Comparison of ENCODE assay signal across 18 cellular contexts in the genomic region with DNA sequence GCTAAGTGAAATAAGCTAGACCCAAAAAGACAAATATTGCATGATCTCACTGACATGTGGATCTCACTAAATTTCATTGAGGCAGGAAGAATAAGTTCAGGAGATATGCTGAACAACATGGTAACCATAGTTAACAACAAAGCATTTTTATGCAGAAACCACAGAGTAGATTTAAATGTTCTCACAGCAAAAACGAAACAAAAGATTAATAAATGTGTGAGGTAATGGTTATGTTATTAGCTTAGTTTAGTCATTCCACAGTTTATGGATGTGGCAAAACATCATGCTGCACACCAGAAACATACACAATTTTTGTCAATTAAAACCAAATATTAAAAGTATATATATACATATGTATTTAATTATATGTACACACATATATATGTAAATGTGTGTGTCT.
DNase-seq lines count a peak whose midpoint lies in the region; ATAC-seq lines count a peak whose summit lies in the region.
"Had no signal": no experiment of that assay in that cellular context is flagged by ENCODE, and none has a peak within 500 bp of the region (broad histone marks: within the 10 kb centered on the region; RNA-seq: fewer than 3 reads in every experiment).

No MANE protein-coding gene starts in this region.

- CTCF ChIA-PET in activated naive CD4-positive, alpha-beta T cell treated with anti-CD3 and anti-CD28 coated beads for 36 hours (lab: Charles Lee) = no interaction called here

- no peaks in the 10 kb centered on the region for H3F3A ChIP-seq in GM23248 (ENCODE audit: insufficient read depth)

- no peak overlapping the region for H3K9ac ChIP-seq in Karpas-422 (ENCODE audit: low read length)
- no peak overlapping the region for H3K9ac ChIP-seq in GM23248
- H3K9ac ChIP-seq: BLaER1 had no signal

- H3K36me3 Mint-ChIP-seq in immature natural killer cell = peaks cover 12 to 31% (median 22%) of the 10 kb centered on the region in 3 donors
- H3K36me3 Mint-ChIP-seq in natural killer cell treated with Interleukin-12 subunit alpha and Interleukin-12 subunit beta and Interleukin-15 and Interleukin-18, amount 100 ng/mL, for 72 hours = peaks cover 22% of the 10 kb centered on the region
- no peaks in the 10 kb centered on the region for H3K36me3 Mint-ChIP-seq in activated naive CD4-positive, alpha-beta T cell treated with anti-CD3 and anti-CD28 coated beads for 36 hours (ENCODE audit: low read depth)
- H3K36me3 Mint-ChIP-seq: CD14-positive monocyte; CD4-positive, alpha-beta memory T cell; CD4-positive, CD25-positive, alpha-beta regulatory T cell; CD8-positive, alpha-beta memory T cell had no signal

- peak overlapping the region in 2 of 6 donors; percentile 28 to 32 for H3K27ac Mint-ChIP-seq in immature natural killer cell
- H3K27ac Mint-ChIP-seq in natural killer cell treated with Interleukin-12 subunit alpha and Interleukin-12 subunit beta and Interleukin-15 and Interleukin-18, amount 100 ng/mL, for 72 hours = peak overlapping the region; percentile 41 to 43
- H3K27ac Mint-ChIP-seq in activated naive CD4-positive, alpha-beta T cell treated with anti-CD3 and anti-CD28 coated beads for 36 hours = no peak overlapping the region
- H3K27ac Mint-ChIP-seq: CD14-positive monocyte; CD4-positive, alpha-beta memory T cell; CD4-positive, CD25-positive, alpha-beta regulatory T cell; CD8-positive, alpha-beta memory T cell had no signal

- peaks cover 15 to 26% of the 10 kb centered on the region in 2 donors for H3K4me1 Mint-ChIP-seq in immature natural killer cell
- H3K4me1 Mint-ChIP-seq in natural killer cell treated with Interleukin-12 subunit alpha and Interleukin-12 subunit beta and Interleukin-15 and Interleukin-18, amount 100 ng/mL, for 72 hours (ENCODE audit: low read depth in 2 of 2) = peaks cover 15% of the 10 kb centered on the region in 2 donors
- H3K4me1 Mint-ChIP-seq in activated naive CD4-positive, alpha-beta T cell treated with anti-CD3 and anti-CD28 coated beads for 36 hours (ENCODE audit: low read depth) = no peaks in the 10 kb centered on the region
- H3K4me1 Mint-ChIP-seq: CD14-positive monocyte; CD4-positive, alpha-beta memory T cell; CD4-positive, CD25-positive, alpha-beta regulatory T cell had no signal

- H3K4me1 ChIP-seq in Karpas-422 (ENCODE audit: low read length) (no peaks in the 10 kb centered on the region), GM23248 (ENCODE audit: insufficient read depth) (no peaks in the 10 kb centered on the region)
- H3K4me1 ChIP-seq: BE2C, BLaER1 had no signal

- H3K27ac ChIP-seq in Karpas-422 (ENCODE audit: low read length) = no peak overlapping the region
- no peak overlapping the region for H3K27ac ChIP-seq in GM23248
- H3K27ac ChIP-seq: BLaER1 had no signal

- no peaks in the 10 kb centered on the region for H3K79me2 ChIP-seq in Karpas-422 (ENCODE audit: low read length)
- H3K79me2 ChIP-seq in GM23248 (ENCODE audit: insufficient read depth) = no peaks in the 10 kb centered on the region

- H3K4me2 ChIP-seq in Karpas-422 (ENCODE audit: low read depth, low read length, poor library complexity, severe bottlenecking) = no peak overlapping the region
- H3K4me2 ChIP-seq in GM23248 (ENCODE audit: unreplicated experiment) = no peak overlapping the region
- H3K4me2 ChIP-seq: BLaER1 had no signal

- in situ Hi-C loops in GM23248 (cut with MboI) = no loop called here

- no peak overlapping the region for H2AFZ ChIP-seq in Karpas-422 (ENCODE audit: low read length)
- no peak overlapping the region for H2AFZ ChIP-seq in GM23248

- peaks cover 8 to 26% (median 18%) of the 10 kb centered on the region in 6 donors for H3K9me3 Mint-ChIP-seq in immature natural killer cell
- H3K9me3 Mint-ChIP-seq in natural killer cell treated with Interleukin-12 subunit alpha and Interleukin-12 subunit beta and Interleukin-15 and Interleukin-18, amount 100 ng/mL, for 72 hours = peaks cover 11% of the 10 kb centered on the region
- H3K9me3 Mint-ChIP-seq in activated naive CD4-positive, alpha-beta T cell treated with anti-CD3 and anti-CD28 coated beads for 36 hours = peaks cover 10% of the 10 kb centered on the region

- H3K4me3 ChIP-seq in Karpas-422 (ENCODE audit: low read length) (no peak overlapping the region), GM23248 (no peak overlapping the region)
- H3K4me3 ChIP-seq: BLaER1 had no signal

- no peaks in the 10 kb centered on the region for H3K27me3 ChIP-seq in Karpas-422 (ENCODE audit: low read length)
- no peaks in the 10 kb centered on the region for H3K27me3 ChIP-seq in GM23248 (replicated peaks; ENCODE audit: insufficient read depth)
- H3K27me3 ChIP-seq: BE2C, BLaER1 had no signal

- ATAC-seq in natural killer cell treated with Interleukin-12 subunit alpha and Interleukin-12 subunit beta and Interleukin-15 and Interleukin-18, amount 100 ng/mL, for 72 hours = no peak

- WGBS in GM23248 (ENCODE audit: low coverage in 1 of 2, low lambda C conversion rate in 2 of 2, missing lambda C conversion rate in 2 of 2), 2 experiments = 8 to 16% methylated on average over 1 of the region's 1 CpG

- H3K36me3 ChIP-seq in Karpas-422 (ENCODE audit: insufficient read depth, low read length) = no peaks in the 10 kb centered on the region
- H3K36me3 ChIP-seq in GM23248 (ENCODE audit: low read depth) = no peaks in the 10 kb centered on the region
- H3K36me3 ChIP-seq: BE2C, BLaER1 had no signal

- no peaks in the 10 kb centered on the region for H4K20me1 ChIP-seq in Karpas-422 (ENCODE audit: insufficient read depth, low read depth, low read length)
- H4K20me1 ChIP-seq in GM23248 (ENCODE audit: insufficient read depth) = no peaks in the 10 kb centered on the region
- H4K20me1 ChIP-seq: BLaER1 had no signal

- H3K27me3 Mint-ChIP-seq in immature natural killer cell (ENCODE audit: low read depth in 3 of 3) = peaks cover 0 to 1% (median 0%) of the 10 kb centered on the region in 3 donors
- no peaks in the 10 kb centered on the region for H3K27me3 Mint-ChIP-seq in natural killer cell treated with Interleukin-12 subunit alpha and Interleukin-12 subunit beta and Interleukin-15 and Interleukin-18, amount 100 ng/mL, for 72 hours
- no peaks in the 10 kb centered on the region for H3K27me3 Mint-ChIP-seq in activated naive CD4-positive, alpha-beta T cell treated with anti-CD3 and anti-CD28 coated beads for 36 hours (ENCODE audit: low read depth)
- H3K27me3 Mint-ChIP-seq: CD4-positive, alpha-beta memory T cell; CD4-positive, CD25-positive, alpha-beta regulatory T cell; CD8-positive, alpha-beta memory T cell had no signal

- peaks cover 16% of the 10 kb centered on the region for H3K9me3 ChIP-seq in Karpas-422 (ENCODE audit: low read length)
- peaks cover 4% of the 10 kb centered on the region for H3K9me3 ChIP-seq in GM23248 (ENCODE audit: low read depth)

- intact Hi-C loops in activated naive CD4-positive, alpha-beta T cell treated with anti-CD3 and anti-CD28 coated beads for 36 hours (cut with micrococcal nuclease) = no loop called here

- H3K9me2 ChIP-seq in Karpas-422 (replicated peaks; ENCODE audit: insufficient read depth, low read length) (no peaks in the 10 kb centered on the region), GM23248 (ENCODE audit: insufficient read depth) (no peaks in the 10 kb centered on the region)

- H3K4me3 Mint-ChIP-seq in immature natural killer cell = peak overlapping the region in 4 of 5 donors; percentile 2 to 43 (median 8)
- no peak overlapping the region for H3K4me3 Mint-ChIP-seq in natural killer cell treated with Interleukin-12 subunit alpha and Interleukin-12 subunit beta and Interleukin-15 and Interleukin-18, amount 100 ng/mL, for 72 hours
- no peak overlapping the region for H3K4me3 Mint-ChIP-seq in activated naive CD4-positive, alpha-beta T cell treated with anti-CD3 and anti-CD28 coated beads for 36 hours
- H3K4me3 Mint-ChIP-seq: CD14-positive monocyte; CD4-positive, alpha-beta memory T cell; CD4-positive, CD25-positive, alpha-beta regulatory T cell; CD8-positive, alpha-beta memory T cell had no signal

- peak; percentile 24 for DNase-seq in Karpas-422
- peak in 1 of 3 donors; percentile 20 for DNase-seq in immature natural killer cell
- no peak for DNase-seq in natural killer cell treated with Interleukin-12 subunit alpha and Interleukin-12 subunit beta and Interleukin-15 and Interleukin-18, amount 100 ng/mL, for 72 hours (ENCODE audit: low spot score)
- no peak for DNase-seq in activated naive CD4-positive, alpha-beta T cell treated with anti-CD3 and anti-CD28 coated beads for 36 hours
- no peak for DNase-seq in GM23248
- DNase-seq in NCI-H1436 (lab: John Stamatoyannopoulos, UW) = no peak
- DNase-seq: 8988T; ACHN; BE2C; C1 segment of cervical spinal cord; CD4-positive, alpha-beta memory T cell; CD4-positive, CD25-positive, alpha-beta regulatory T cell; CD8-positive, alpha-beta memory T cell; COR-L47; DMS79 treated with DMSO at 0.1 percent for 48 hours; GF-D8 had no signal

Comparison
In these comparisons a context has a peak if more than half of its experiments do, and no peak if none do; other contexts are left out.
1. H3K4me3 Mint-ChIP-seq: peak in immature natural killer cell (4 of 5); none in natural killer cell treated with Interleukin-12 subunit alpha and Interleukin-12 subunit beta and Interleukin-15 and Interleukin-18, amount 100 ng/mL, for 72 hours (single experiment) and activated naive CD4-positive, alpha-beta T cell treated with anti-CD3 and anti-CD28 coated beads for 36 hours (single experiment).